In the genomic region with DNA sequence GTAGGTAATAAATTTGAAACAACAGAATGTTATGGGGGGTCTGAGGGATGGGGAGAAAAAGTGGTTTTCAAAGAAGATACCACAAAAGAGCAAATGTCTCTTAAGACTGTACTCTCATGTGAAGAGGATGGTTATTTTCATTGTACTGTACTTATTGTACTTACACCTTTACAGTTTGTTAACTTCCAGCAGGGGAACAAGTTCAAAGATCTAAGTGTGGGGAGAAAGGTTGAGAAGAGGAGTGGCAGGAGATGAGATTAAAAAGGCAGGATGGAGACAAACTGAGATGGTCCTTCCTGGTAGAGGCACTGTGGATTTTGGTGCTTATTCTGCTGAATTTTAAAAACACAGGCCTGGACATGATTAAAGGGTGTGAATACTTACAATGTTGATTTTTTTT, we compare ENCODE assay signal across 19 cellular contexts. TPM values are rescaled to one million over a fixed set of nuclear protein-coding genes. Genes with fewer than 3 reads are reported as not detected.
A peak's percentile ranks its signal among the peaks of the same experiment; 100 is the strongest.
DNase-seq lines count a peak whose midpoint lies in the region; ATAC-seq, FAIRE-seq and TF ChIP-seq lines count a peak whose summit lies in the region.
"Had no signal": no experiment of that assay in that cellular context is flagged by ENCODE, and none has a peak within 500 bp of the region (broad histone marks: within the 10 kb centered on the region; RNA-seq: fewer than 3 reads in every experiment).

No MANE protein-coding gene starts in this region.

- H3F3A ChIP-seq in neural progenitor cell (ENCODE audit: low read depth), result peaks cover 2% of the 10 kb centered on the region

- peaks cover 38% of the 10 kb centered on the region for H3K36me3 Mint-ChIP-seq in MCF 10A (ENCODE audit: insufficient read depth, unreplicated experiment)
- H3K36me3 Mint-ChIP-seq in activated T-helper 1 cell treated with anti-CD3 and anti-CD28 coated beads, Interleukin-12 subunit alpha, Interleukin-12 subunit beta, Interleukin-2, Interleukin-4 antibody, amounts not matched to agents 30 ng/mL and 10 ng/mL and 1 ng/mL, durations not matched to agents 14 hours and 24 hours and 36 hours (ENCODE audit: low read depth), result peaks cover 9% of the 10 kb centered on the region
- peaks cover 4% of the 10 kb centered on the region for H3K36me3 Mint-ChIP-seq in neural progenitor cell

- H2AFZ ChIP-seq in hepatocyte (no peak overlapping the region), neural progenitor cell (replicated peaks) (no peak overlapping the region)

- H3K4me3 Mint-ChIP-seq in MCF 10A (ENCODE audit: unreplicated experiment) (peak overlapping the region; percentile 75), neural progenitor cell (no peak overlapping the region)
- no peak overlapping the region for H3K4me3 Mint-ChIP-seq in activated T-helper 1 cell treated with anti-CD3 and anti-CD28 coated beads, Interleukin-12 subunit alpha, Interleukin-12 subunit beta, Interleukin-2, Interleukin-4 antibody, amounts not matched to agents 30 ng/mL and 10 ng/mL and 1 ng/mL, durations not matched to agents 14 hours and 24 hours and 36 hours
- H3K4me3 Mint-ChIP-seq: endodermal cell, WTC11 had no signal

- intact Hi-C loops in MCF 10A (cut with micrococcal nuclease), result loop anchor here (2.0 kb wide), 1 partner anchor 290 kb away; no protein-coding TSS in a partner anchor
- intact Hi-C loops in breast epithelium (cut with DNase I; ENCODE audit: low total_unique reads), result no loop called here
- intact Hi-C loops in activated T-helper 1 cell treated with anti-CD3 and anti-CD28 coated beads, Interleukin-12 subunit alpha, Interleukin-12 subunit beta, Interleukin-2, Interleukin-4 antibody, amounts not matched to agents 30 ng/mL and 10 ng/mL and 1 ng/mL, durations not matched to agents 14 hours and 24 hours and 36 hours (cut with micrococcal nuclease), result loop anchor here (10.0 kb wide), 2 partner anchors 842 to 942 kb away; partner anchors contain the start of gene RBMS3
- intact Hi-C loops in transverse colon (cut with DNase I; ENCODE audit: low total_unique reads), result no loop called here

- H3K27ac ChIP-seq in breast epithelium (no peak overlapping the region), hepatocyte (no peak overlapping the region), transverse colon (peak overlapping the region in 3 of 4 donors; percentile 0 to 23 (median 17)), neural progenitor cell (no peak overlapping the region)

- H3K36me3 ChIP-seq in breast epithelium (no peaks in the 10 kb centered on the region), hepatocyte (replicated peaks; ENCODE audit: insufficient read depth, low read depth) (no peaks in the 10 kb centered on the region), transverse colon (peaks cover 0 to 22% (median 6%) of the 10 kb centered on the region in 4 donors), neural progenitor cell (no peaks in the 10 kb centered on the region)

- H4K20me1 ChIP-seq in hepatocyte (ENCODE audit: insufficient read depth, poor library complexity, severe bottlenecking) (peaks cover 8% of the 10 kb centered on the region), neural progenitor cell (ENCODE audit: low read depth) (peaks cover 18% of the 10 kb centered on the region)

- H3K4me1 ChIP-seq in breast epithelium (peaks cover 0 to 5% of the 10 kb centered on the region in 2 donors), hepatocyte (ENCODE audit: insufficient read depth) (peaks cover 7% of the 10 kb centered on the region), transverse colon (peaks cover 14 to 55% (median 24%) of the 10 kb centered on the region in 4 donors), neural progenitor cell (peaks cover 10% of the 10 kb centered on the region)

- no peak for TF ChIP-seq POLR2A in breast epithelium (IDR thresholded peaks at IDR 0.05)
- TF ChIP-seq POLR2A in transverse colon (IDR thresholded peaks at IDR 0.05), result no peak
- TF ChIP-seq POLR2A in GM12892 (IDR thresholded peaks at IDR 0.05; ENCODE audit: low read depth, low read length), result no peak

- TF ChIP-seq EP300 in transverse colon (IDR thresholded peaks at IDR 0.05; ENCODE audit: low read depth), result no peak

- no peak for FAIRE-seq in GM12892 (lab: Jason Lieb, UNC)

- in situ Hi-C loops in transverse colon (cut with MboI; ENCODE audit: low pct_ligation_motif_present in 1 of 4, low pct_unique_long_range_greater_than_20kb in 1 of 4, low sequenced_read_pairs in 3 of 4), result loop anchor here in 2 of 4 donors (25.0 kb wide), 1 partner anchor 1031 kb away; no protein-coding TSS in a partner anchor

- no peak overlapping the region for H3K9ac ChIP-seq in neural progenitor cell

- POLR2A ChIA-PET in MCF 10A (lab: Yijun Ruan, JAX), result interaction anchor here (0.6 to 2.6 kb wide), 6 partner anchors 8 to 947 kb away, joined by 3 to 9 read pairs (median 4); partner anchors contain the start of gene RBMS3

- TF ChIP-seq CTCF in MCF 10A (IDR thresholded peaks at IDR 0.05; ENCODE audit: unreplicated experiment) (no peak), breast epithelium (IDR thresholded peaks at IDR 0.05) (no peak), hepatocyte (IDR thresholded peaks at IDR 0.05; ENCODE audit: poor library complexity) (no peak), transverse colon (IDR thresholded peaks at IDR 0.05) (no peak), neural progenitor cell (IDR thresholded peaks at IDR 0.05) (no peak)

- no peaks in the 10 kb centered on the region for H3K27me3 Mint-ChIP-seq in MCF 10A (ENCODE audit: insufficient read depth, unreplicated experiment)
- no peaks in the 10 kb centered on the region for H3K27me3 Mint-ChIP-seq in activated T-helper 1 cell treated with anti-CD3 and anti-CD28 coated beads, Interleukin-12 subunit alpha, Interleukin-12 subunit beta, Interleukin-2, Interleukin-4 antibody, amounts not matched to agents 30 ng/mL and 10 ng/mL and 1 ng/mL, durations not matched to agents 14 hours and 24 hours and 36 hours (ENCODE audit: insufficient read depth)
- H3K27me3 Mint-ChIP-seq in neural progenitor cell (ENCODE audit: insufficient read depth, low read depth), result no peaks in the 10 kb centered on the region

- DNase-seq in MCF 10A (ENCODE audit: unreplicated experiment), result no peak
- no peak for DNase-seq in breast epithelium (ENCODE audit: low spot score in 2 of 2)
- DNase-seq in activated T-helper 1 cell treated with anti-CD3 and anti-CD28 coated beads, Interleukin-12 subunit alpha, Interleukin-12 subunit beta, Interleukin-2, Interleukin-4 antibody, amounts not matched to agents 30 ng/mL and 10 ng/mL and 1 ng/mL, durations not matched to agents 14 hours and 24 hours and 36 hours (ENCODE audit: low spot score), result no peak
- DNase-seq in hepatocyte (ENCODE audit: low spot score), result no peak
- DNase-seq in transverse colon, result no peak
- DNase-seq in stimulated activated naive CD8-positive, alpha-beta T cell treated with anti-CD3 and anti-CD28 coated beads, Interleukin-15, Interleukin-2, amounts not matched to agents 100 U/mL and 50 U/mL, for 24 hours, result no peak
- no peak for DNase-seq in GM12892 (ENCODE audit: insufficient read length)
- DNase-seq in neural progenitor cell (ENCODE audit: low spot score), result no peak
- DNase-seq: endodermal cell; heart right ventricle; mesendoderm; NCI-H1930; NCI-H510A treated with DMSO at 0.1 percent for 48 hours; SHP77 treated with DMSO at 0.1 percent for 48 hours; stimulated activated CD4-positive, alpha-beta T cell treated with anti-CD3 and anti-CD28 coated beads, Interleukin-12 subunit alpha, Interleukin-12 subunit beta, amount 100 ng/mL, for 4 hours; trophoblast cell had no signal

- H3K27ac Mint-ChIP-seq in MCF 10A (ENCODE audit: low read depth, unreplicated experiment) (peak overlapping the region; percentile 52), neural progenitor cell (no peak overlapping the region)
- H3K27ac Mint-ChIP-seq in activated T-helper 1 cell treated with anti-CD3 and anti-CD28 coated beads, Interleukin-12 subunit alpha, Interleukin-12 subunit beta, Interleukin-2, Interleukin-4 antibody, amounts not matched to agents 30 ng/mL and 10 ng/mL and 1 ng/mL, durations not matched to agents 14 hours and 24 hours and 36 hours, result peak overlapping the region; percentile 51
- H3K27ac Mint-ChIP-seq: activated T-helper 2 cell treated with anti-CD3 and anti-CD28 coated beads, Interferon-gamma antibody, Interleukin-2, Interleukin-4, amounts not matched to agents 10 μg/mL and 5 μg/mL and 100 μg/mL, durations not matched to agents 14 hours and 24 hours and 36 hours; endodermal cell; WTC11 had no signal

- H3K4me2 ChIP-seq in hepatocyte, result peak overlapping the region; percentile 59
- no peak overlapping the region for H3K4me2 ChIP-seq in neural progenitor cell

- H3K4me1 Mint-ChIP-seq in MCF 10A (ENCODE audit: insufficient read depth, unreplicated experiment), result peaks cover 17% of the 10 kb centered on the region
- peaks cover 62% of the 10 kb centered on the region for H3K4me1 Mint-ChIP-seq in activated T-helper 1 cell treated with anti-CD3 and anti-CD28 coated beads, Interleukin-12 subunit alpha, Interleukin-12 subunit beta, Interleukin-2, Interleukin-4 antibody, amounts not matched to agents 30 ng/mL and 10 ng/mL and 1 ng/mL, durations not matched to agents 14 hours and 24 hours and 36 hours (ENCODE audit: low read depth)
- peaks cover 41% of the 10 kb centered on the region for H3K4me1 Mint-ChIP-seq in neural progenitor cell

- BruUV-seq in MCF 10A (replicated peaks; lab: Mats Ljungman, UMichigan), result no TSS peak

- H3K9me3 Mint-ChIP-seq in MCF 10A (ENCODE audit: unreplicated experiment) (no peaks in the 10 kb centered on the region), neural progenitor cell (no peaks in the 10 kb centered on the region)
- H3K9me3 Mint-ChIP-seq in activated T-helper 1 cell treated with anti-CD3 and anti-CD28 coated beads, Interleukin-12 subunit alpha, Interleukin-12 subunit beta, Interleukin-2, Interleukin-4 antibody, amounts not matched to agents 30 ng/mL and 10 ng/mL and 1 ng/mL, durations not matched to agents 14 hours and 24 hours and 36 hours, result no peaks in the 10 kb centered on the region
- H3K9me3 Mint-ChIP-seq: activated T-helper 2 cell treated with anti-CD3 and anti-CD28 coated beads, Interferon-gamma antibody, Interleukin-2, Interleukin-4, amounts not matched to agents 10 μg/mL and 5 μg/mL and 100 μg/mL, durations not matched to agents 14 hours and 24 hours and 36 hours; endodermal cell; WTC11 had no signal

- H3K9me3 ChIP-seq in breast epithelium (no peaks in the 10 kb centered on the region), hepatocyte (ENCODE audit: low read depth) (no peaks in the 10 kb centered on the region), transverse colon (no peaks in the 10 kb centered on the region), neural progenitor cell (ENCODE audit: low read depth) (no peaks in the 10 kb centered on the region)
- H3K9me3 ChIP-seq: heart right ventricle had no signal

- CTCF ChIA-PET in MCF 10A (lab: Yijun Ruan, JAX), result interaction anchor here (0.7 kb wide), 1 partner anchor 15 kb away, joined by 5 read pairs; no protein-coding TSS in a partner anchor

- no peak for ATAC-seq in stimulated activated naive CD8-positive, alpha-beta T cell treated with anti-CD3 and anti-CD28 coated beads, Interleukin-15, Interleukin-2, amounts not matched to agents 100 U/mL and 50 U/mL, for 24 hours
- ATAC-seq: HCT116, WTC11 had no signal

- peaks cover 71% of the 10 kb centered on the region for H3K79me2 ChIP-seq in hepatocyte
- H3K79me2 ChIP-seq in neural progenitor cell (ENCODE audit: low read depth), result peaks cover 51% of the 10 kb centered on the region

- H3K27me3 ChIP-seq in breast epithelium (no peaks in the 10 kb centered on the region), hepatocyte (no peaks in the 10 kb centered on the region), transverse colon (no peaks in the 10 kb centered on the region), neural progenitor cell (no peaks in the 10 kb centered on the region)
- H3K27me3 ChIP-seq: heart right ventricle had no signal

- no peaks in the 10 kb centered on the region for H3K9me2 ChIP-seq in hepatocyte (replicated peaks; ENCODE audit: insufficient read depth)

- H3K4me3 ChIP-seq in breast epithelium (peak overlapping the region in 1 of 3 donors; percentile 32), hepatocyte (no peak overlapping the region), transverse colon (no peak overlapping the region), neural progenitor cell (no peak overlapping the region)
- H3K4me3 ChIP-seq: heart right ventricle had no signal

RNA-seq across cellular contexts. Expression of gene ZCWPW2, which starts 5.4 kb away (rescaled TPM):
- total RNA-seq in MCF 10A (2022) (0.77 and 1.0 TPM in 2 replicates), breast epithelium (1 to 10 TPM; 1.1 to 2.3 (median 1.3) TPM), hepatocyte (0.52 and 0.77 TPM in 2 replicates), transverse colon (under 1 TPM in 2 of 4 donors, not detected in 2; 0.41 to 0.79 TPM), neural progenitor cell (ENCODE audit: low replicate concordance) (0.60 and 0.87 TPM in 2 replicates)
- total RNA-seq in activated T-helper 1 cell treated with anti-CD3 and anti-CD28 coated beads, Interleukin-12 subunit alpha, Interleukin-12 subunit beta, Interleukin-2, Interleukin-4 antibody, amounts not matched to agents 30 ng/mL and 10 ng/mL and 1 ng/mL, durations not matched to agents 14 hours and 24 hours and 36 hours, result 0.24 TPM in 1 of 2 replicates, not detected in the other
- polyA plus RNA-seq in hepatocyte, result 1.6 and 1.8 TPM in 2 replicates
- polyA plus RNA-seq in GM12892 (2012; ENCODE audit: missing spikeins), result 0.34 TPM

RNA-seq across cellular contexts. Expression of gene AZI2, which starts 5.5 kb away (rescaled TPM):
- total RNA-seq in MCF 10A (2022), result 140 and 177 TPM in 2 replicates
- total RNA-seq in breast epithelium, result 100 to 1,000 TPM in 2 of 3 donors, 10 to 100 TPM in 1; 68.6 to 193 (median 111) TPM
- 43.7 and 44.8 TPM in 2 replicates for total RNA-seq in activated T-helper 1 cell treated with anti-CD3 and anti-CD28 coated beads, Interleukin-12 subunit alpha, Interleukin-12 subunit beta, Interleukin-2, Interleukin-4 antibody, amounts not matched to agents 30 ng/mL and 10 ng/mL and 1 ng/mL, durations not matched to agents 14 hours and 24 hours and 36 hours
- 55.3 and 59.5 TPM in 2 replicates for total RNA-seq in hepatocyte
- 45.4 and 55.3 TPM in 2 replicates for polyA plus RNA-seq in hepatocyte
- total RNA-seq in transverse colon, result 100 to 1,000 TPM in 1 of 4 donors, 10 to 100 TPM in 3; 31.0 to 119 (median 65.0) TPM
- 31.0 TPM for polyA plus RNA-seq in GM12892 (2012; ENCODE audit: missing spikeins)
- total RNA-seq in neural progenitor cell (ENCODE audit: low replicate concordance), result 61.2 and 74.0 TPM in 2 replicates

Comparison
In these comparisons a context has a peak if more than half of its experiments do, and no peak if none do; other contexts are left out.
1. intact Hi-C loops: an anchor here in MCF 10A (2.0 kb wide) and activated T-helper 1 cell treated with anti-CD3 and anti-CD28 coated beads, Interleukin-12 subunit alpha, Interleukin-12 subunit beta, Interleukin-2, Interleukin-4 antibody, amounts not matched to agents 30 ng/mL and 10 ng/mL and 1 ng/mL, durations not matched to agents 14 hours and 24 hours and 36 hours (10.0 kb wide); none called in breast epithelium and transverse colon.
2. H3K27ac ChIP-seq: peak in transverse colon (3 of 4); none in breast epithelium (0 of 2), hepatocyte (single experiment) and neural progenitor cell (single experiment).